Comparison of ENCODE assay signal across 8 cellular contexts in genomic region chr9:36572515-36573418, GRCh38. TPM values are rescaled to one million over a fixed set of nuclear protein-coding genes. Genes with fewer than 3 reads are reported as not detected.
DNase-seq lines count a peak whose midpoint lies in the region; ATAC-seq and TF ChIP-seq lines count a peak whose summit lies in the region.

MELK (plus strand) TSS chr9:36572895; CDS start chr9:36581682, 8,787 bp downstream.

- peak within 1 kb of the TSS; percentile 75 for H3K9ac ChIP-seq in neural progenitor cell

- H2AFZ ChIP-seq in neural progenitor cell (replicated peaks): peak within 1 kb of the TSS; percentile 86

- H3K9me3 ChIP-seq in SJSA1 (replicated peaks) (no peaks in the 10 kb centered on the region), neural progenitor cell (ENCODE audit: low read depth) (no peaks in the 10 kb centered on the region), stomach (no peaks in the 10 kb centered on the region)

- peaks cover 13% of the 10 kb centered on the region for H3F3A ChIP-seq in neural progenitor cell (ENCODE audit: low read depth)

- intact Hi-C loops in stomach (cut with DNase I; ENCODE audit: low total_unique reads): no loop called here

- H3K36me3 ChIP-seq in SJSA1: peaks cover 24% of the 10 kb centered on the region
- H3K36me3 ChIP-seq in neural progenitor cell: no peaks in the 10 kb centered on the region
- no peaks in the 10 kb centered on the region for H3K36me3 ChIP-seq in stomach

- H4K20me1 ChIP-seq in neural progenitor cell (ENCODE audit: low read depth): peaks cover 24% of the 10 kb centered on the region

- H3K79me2 ChIP-seq in neural progenitor cell (ENCODE audit: low read depth): peaks cover 49% of the 10 kb centered on the region

- H3K27me3 Mint-ChIP-seq in neural progenitor cell (ENCODE audit: insufficient read depth, low read depth): peaks cover 13% of the 10 kb centered on the region

- ATAC-seq in GM21529 (IDR thresholded peaks at IDR 0.05; ENCODE audit: unreplicated experiment) (peak; percentile 78), foreskin keratinocyte (peak; percentile 70)

- WGBS in stomach, 5 donors: 0 to 1% (median 0%) methylated on average over 34 to 74 of the region's 74 CpGs

- TF ChIP-seq POLR2A in stomach (IDR thresholded peaks at IDR 0.05): no peak

- H3K36me3 Mint-ChIP-seq in neural progenitor cell: peaks cover 15% of the 10 kb centered on the region

- H3K4me1 ChIP-seq in SJSA1 (replicated peaks) (peaks cover 21% of the 10 kb centered on the region), foreskin keratinocyte (peaks cover 14% of the 10 kb centered on the region), neural progenitor cell (peaks cover 10% of the 10 kb centered on the region), stomach (peaks cover 12 to 20% (median 14%) of the 10 kb centered on the region in 4 donors)

- TF ChIP-seq CTCF in foreskin keratinocyte (conservative IDR thresholded peaks at IDR 0.05): no peak
- no peak for TF ChIP-seq CTCF in neural progenitor cell (IDR thresholded peaks at IDR 0.05)
- no peak for TF ChIP-seq CTCF in stomach (IDR thresholded peaks at IDR 0.05)

- no peak for TF ChIP-seq EP300 in stomach (IDR thresholded peaks at IDR 0.05)

- H3K27ac ChIP-seq in SJSA1: peak within 1 kb of the TSS; percentile 77
- H3K27ac ChIP-seq in foreskin keratinocyte: peak within 1 kb of the TSS; percentile 88
- H3K27ac ChIP-seq in neural progenitor cell: peak within 1 kb of the TSS; percentile 87
- peak within 1 kb of the TSS; percentile 22 to 76 (median 73) for H3K27ac ChIP-seq in stomach

- H3K9me3 Mint-ChIP-seq in neural progenitor cell: no peaks in the 10 kb centered on the region

- peaks cover 30% of the 10 kb centered on the region for H3K4me1 Mint-ChIP-seq in neural progenitor cell

- peak within 1 kb of the TSS; percentile 87 for H3K27ac Mint-ChIP-seq in neural progenitor cell

- H3K27me3 ChIP-seq in SJSA1 (replicated peaks): no peaks in the 10 kb centered on the region
- H3K27me3 ChIP-seq in foreskin keratinocyte: no peaks in the 10 kb centered on the region
- H3K27me3 ChIP-seq in neural progenitor cell: no peaks in the 10 kb centered on the region
- H3K27me3 ChIP-seq in stomach: no peaks in the 10 kb centered on the region

- H3K4me3 ChIP-seq in SJSA1: peak within 1 kb of the TSS; percentile 67
- peak within 1 kb of the TSS; percentile 92 for H3K4me3 ChIP-seq in neural progenitor cell
- peak within 1 kb of the TSS; percentile 66 to 91 (median 77) for H3K4me3 ChIP-seq in stomach

- DNase-seq in DMS153 treated with DMSO at 0.1 percent for 48 hours (lab: John Stamatoyannopoulos, UW; ENCODE audit: unreplicated experiment): peak; percentile 65
- peak; percentile 75 for DNase-seq in LHCN-M2 (ENCODE audit: low read depth)
- DNase-seq in SJSA1 (ENCODE audit: low read depth in 1 of 2, low spot score in 2 of 2): peak; percentile 67 to 75
- peak; percentile 83 for DNase-seq in activated gamma-delta T cell treated with Interleukin-2 at 50 U/mL for 16 hours
- DNase-seq in foreskin keratinocyte: peak in 1 of 2 donors; percentile 64
- DNase-seq in neural progenitor cell (ENCODE audit: low spot score): peak; percentile 95
- DNase-seq in stomach: peak; percentile 81

- H3K4me3 Mint-ChIP-seq in neural progenitor cell: peak within 1 kb of the TSS; percentile 98

- peak within 1 kb of the TSS; percentile 86 for H3K4me2 ChIP-seq in neural progenitor cell

RNA-seq across cellular contexts. Expression of gene MELK, which starts in this region (rescaled TPM):
- total RNA-seq in LHCN-M2 (2014; rRNA removed): 71.9 and 74.2 TPM in 2 replicates
- 25.9 TPM for polyA plus RNA-seq in LHCN-M2 (2012)
- total RNA-seq in SJSA1 (2014; rRNA removed; shearing (Covaris generic)): 24.7 and 43.9 TPM in 2 replicates
- 72.3 and 82.7 TPM in 2 replicates for total RNA-seq in foreskin keratinocyte
- 36.9 and 49.8 TPM in 2 replicates for polyA plus RNA-seq in foreskin keratinocyte
- total RNA-seq in neural progenitor cell (ENCODE audit: low replicate concordance): 69.9 and 112 TPM in 2 replicates
- total RNA-seq in stomach: 10 to 100 TPM in 1 of 5 donors, 1 to 10 TPM in 2, not detected in 2; 4.0 to 15.2 (median 4.8) TPM
- polyA plus RNA-seq in stomach: 1 to 10 TPM; 1.7 to 3.7 (median 3.6) TPM
